In the genomic region with DNA sequence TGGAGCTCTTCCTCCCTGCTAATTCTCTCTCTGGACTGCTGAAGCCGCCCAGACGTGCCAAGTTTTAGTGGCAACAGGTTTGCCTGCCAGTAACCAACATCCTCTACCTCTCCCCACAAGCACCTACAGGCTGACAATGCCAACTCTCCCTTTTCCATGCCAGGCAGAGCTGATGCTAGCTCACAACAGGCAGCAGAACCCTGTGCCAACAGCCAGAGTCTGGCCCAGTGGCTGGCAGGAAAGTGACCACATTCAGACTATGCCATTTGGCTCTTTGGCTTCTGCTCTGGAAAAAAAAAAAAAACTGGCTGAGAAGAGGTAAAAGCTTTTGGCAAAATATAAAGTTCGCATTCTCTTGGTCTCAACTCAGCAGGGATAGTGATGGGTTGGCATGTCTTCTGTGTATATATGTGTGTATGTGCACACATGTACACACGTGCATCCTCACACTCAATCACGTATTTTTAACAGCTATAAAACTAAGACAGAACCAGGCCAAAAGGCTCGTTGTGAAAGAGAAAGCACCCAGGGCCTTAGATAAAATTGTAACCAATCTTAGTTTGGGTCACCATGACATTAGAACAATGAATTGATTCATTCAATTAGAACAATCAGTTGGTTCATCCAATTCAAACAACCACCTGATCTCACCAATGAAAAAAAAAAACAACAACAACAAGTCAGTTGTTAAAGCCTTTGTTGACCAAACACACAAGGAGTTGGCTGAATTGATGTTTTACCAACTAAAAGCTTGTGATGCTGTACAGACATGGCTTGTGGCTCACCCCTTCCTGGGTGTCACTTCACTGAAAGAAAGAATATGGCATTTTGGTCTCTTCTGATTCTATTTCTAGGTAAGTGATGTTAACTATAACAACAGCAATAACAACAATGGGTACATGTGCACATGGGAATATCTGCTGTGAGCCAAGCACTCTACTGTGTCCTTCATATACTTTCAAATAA, we compare ENCODE assay signal across 20 cellular contexts. TPM values are rescaled to one million over a fixed set of nuclear protein-coding genes. Genes with fewer than 3 reads are reported as not detected.
DNase-seq lines count a peak whose midpoint lies in the region; ATAC-seq and TF ChIP-seq lines count a peak whose summit lies in the region.
"Had no signal": no experiment of that assay in that cellular context is flagged by ENCODE, and none has a peak within 500 bp of the region (broad histone marks: within the 10 kb centered on the region; RNA-seq: fewer than 3 reads in every experiment).

No MANE protein-coding gene starts in this region.

- TF ChIP-seq CTCF in body of pancreas (IDR thresholded peaks at IDR 0.05) (no peak), sigmoid colon (IDR thresholded peaks at IDR 0.05) (no peak)

- H3K36me3 ChIP-seq in body of pancreas (replicated peaks in 1 of 2; ENCODE audit: insufficient read depth in 1 of 2, low read depth in 2 of 2): no peaks in the 10 kb centered on the region
- H3K36me3 ChIP-seq in sigmoid colon: no peaks in the 10 kb centered on the region
- H3K36me3 ChIP-seq: thyroid gland had no signal

- intact Hi-C loops in body of pancreas (cut with DNase I): no loop called here
- intact Hi-C loops in sigmoid colon (cut with DNase I): no loop called here

- peak; percentile 24 for ATAC-seq in body of pancreas
- ATAC-seq: HepG2, left colon, mucosa of descending colon, right cardiac atrium had no signal

- no peaks in the 10 kb centered on the region for H3K9me3 ChIP-seq in body of pancreas
- no peaks in the 10 kb centered on the region for H3K9me3 ChIP-seq in sigmoid colon
- H3K9me3 ChIP-seq: mucosa of descending colon, thyroid gland had no signal

- H3K27ac ChIP-seq in body of pancreas: peak overlapping the region in 1 of 4 donors; percentile 34
- no peak overlapping the region for H3K27ac ChIP-seq in sigmoid colon
- H3K27ac ChIP-seq: thyroid gland had no signal

- no peak overlapping the region for H3K4me3 ChIP-seq in body of pancreas
- no peak overlapping the region for H3K4me3 ChIP-seq in sigmoid colon
- H3K4me3 ChIP-seq: mucosa of descending colon, thyroid gland had no signal

- WGBS in body of pancreas, 2 donors: 56 to 58% methylated on average over 6 of the region's 6 CpGs
- WGBS in sigmoid colon, 2 donors: 57 to 79% methylated on average over 6 of the region's 6 CpGs

- DNase-seq in G401 (ENCODE audit: low spot score) (peak; percentile 95), body of pancreas (peak in 2 of 4 donors; percentile 10 to 22), hypothalamus (lab: John Stamatoyannopoulos, UW) (peak in 38 of 51 donors; percentile 5 to 79 (median 44)), putamen (ENCODE audit: low spot score) (peak; percentile 89), NCI-H1048 (lab: John Stamatoyannopoulos, UW) (no peak), NCI-H1930 (lab: John Stamatoyannopoulos, UW) (no peak), sigmoid colon (no peak), GDM1 (lab: John Stamatoyannopoulos, UW) (no peak)
- DNase-seq: dermis blood vessel endothelial cell, left colon, mucosa of descending colon, NCI-H1105 treated with DMSO at 0.1 percent for 48 hours, NCI-H2081 treated with DMSO at 0.1 percent for 48 hours, NCI-H510A, SW 1271, thyroid gland had no signal

- in situ Hi-C loops in G401 (cut with HindIII; ENCODE audit: low sequenced_read_pairs): no loop called here

- H3K4me1 ChIP-seq in body of pancreas (peaks cover 12% of the 10 kb centered on the region), sigmoid colon (no peaks in the 10 kb centered on the region)
- H3K4me1 ChIP-seq: thyroid gland had no signal

- H3K27me3 ChIP-seq in body of pancreas: no peaks in the 10 kb centered on the region
- no peaks in the 10 kb centered on the region for H3K27me3 ChIP-seq in sigmoid colon
- H3K27me3 ChIP-seq: thyroid gland had no signal

- no peak for TF ChIP-seq POLR2A in body of pancreas (IDR thresholded peaks at IDR 0.05)
- TF ChIP-seq POLR2A in sigmoid colon (IDR thresholded peaks at IDR 0.05): no peak

- no peak for TF ChIP-seq EP300 in sigmoid colon (IDR thresholded peaks at IDR 0.05)

RNA-seq across cellular contexts. Expression of a gene that starts 48.6 kb away (rescaled TPM):
- total RNA-seq in G401 (2014; rRNA removed; shearing (Covaris generic)): not detected in 2 replicates
- total RNA-seq in body of pancreas: 1 to 10 TPM in 1 of 2 donors, under 1 TPM in 1; 0.26 to 6.3 TPM
- total RNA-seq in sigmoid colon: 1 to 10 TPM in 3 of 4 donors, under 1 TPM in 1; 0.33 to 6.9 (median 1.1) TPM
- 1 to 10 TPM; 6.0 to 8.5 (median 7.2) TPM for polyA plus RNA-seq in sigmoid colon
- total RNA-seq: dermis blood vessel endothelial cell, endothelial cell of umbilical vein had no signal
- polyA plus RNA-seq: CD14-positive monocyte, endothelial cell of umbilical vein had no signal

Comparison
In these comparisons a context has a peak if more than half of its experiments do, and no peak if none do; other contexts are left out.
1. DNase-seq: peak in G401 (single experiment), hypothalamus (38 of 51) and putamen (single experiment); none in NCI-H1048 (single experiment), NCI-H1930 (0 of 2), sigmoid colon (single experiment) and GDM1 (single experiment).